Comparison of ENCODE assay signal across 11 cellular contexts in genomic region chr2:1011018-1011405, GRCh38.
DNase-seq lines count a peak whose midpoint lies in the region; ATAC-seq and TF ChIP-seq lines count a peak whose summit lies in the region.
"Had no signal": no experiment of that assay in that cellular context is flagged by ENCODE, and none has a peak within 500 bp of the region (broad histone marks: within the 10 kb centered on the region; RNA-seq: fewer than 3 reads in every experiment).

No MANE protein-coding gene starts in this region.

- H3K36me3 ChIP-seq in BLaER1 (no peaks in the 10 kb centered on the region), testis (ENCODE audit: low read depth, missing control alignments) (no peaks in the 10 kb centered on the region)
- H3K36me3 ChIP-seq: BE2C had no signal

- no peak for TF ChIP-seq POLR2A in testis (IDR thresholded peaks at IDR 0.05)

- peak; percentile 33 for DNase-seq in DMS79 (lab: John Stamatoyannopoulos, UW)
- peak; percentile 23 for DNase-seq in NCI-H1105 (lab: John Stamatoyannopoulos, UW)
- no peak for DNase-seq in neural crest cell (ENCODE audit: low read depth, low spot score)
- DNase-seq in foreskin keratinocyte = no peak
- DNase-seq in testis = no peak
- DNase-seq: CD8-positive, alpha-beta memory T cell; HCEC 1CT had no signal

- H3K27ac ChIP-seq in BLaER1 = no peak overlapping the region
- H3K27ac ChIP-seq in foreskin keratinocyte = no peak overlapping the region
- no peak overlapping the region for H3K27ac ChIP-seq in testis

- H4K20me1 ChIP-seq in BLaER1 = no peaks in the 10 kb centered on the region

- ATAC-seq in foreskin keratinocyte (no peak), HG03565 (IDR thresholded peaks at IDR 0.05; ENCODE audit: unreplicated experiment) (no peak)

- H3K9me3 ChIP-seq in BLaER1 = no peaks in the 10 kb centered on the region
- H3K9me3 ChIP-seq in testis = no peaks in the 10 kb centered on the region
- H3K9me3 ChIP-seq: BE2C, SK-N-SH had no signal

- TF ChIP-seq CTCF in neural crest cell (conservative IDR thresholded peaks at IDR 0.05) (no peak), foreskin keratinocyte (conservative IDR thresholded peaks at IDR 0.05) (no peak), testis (IDR thresholded peaks at IDR 0.05) (no peak)

- H3K27me3 Mint-ChIP-seq in neural crest cell (ENCODE audit: low read depth) = peaks cover 26% of the 10 kb centered on the region

- H3K9ac ChIP-seq in BLaER1 = no peak overlapping the region; the same call in 1 of the 2 replicates
- H3K9ac ChIP-seq: SK-N-SH had no signal

- peaks cover 23% of the 10 kb centered on the region for H3K4me1 Mint-ChIP-seq in neural crest cell

- peak overlapping the region; percentile 68 for H3K4me2 ChIP-seq in BLaER1
- H3K4me2 ChIP-seq: SK-N-SH had no signal

- peak overlapping the region; percentile 21 for H3K27ac Mint-ChIP-seq in neural crest cell (ENCODE audit: unreplicated experiment)
- H3K27ac Mint-ChIP-seq: CD8-positive, alpha-beta memory T cell had no signal

- intact Hi-C loops in testis (cut with DNase I; ENCODE audit: low total_unique reads) = no loop called here

- H3K27me3 ChIP-seq in BLaER1 (no peaks in the 10 kb centered on the region), foreskin keratinocyte (no peaks in the 10 kb centered on the region), testis (no peaks in the 10 kb centered on the region)
- H3K27me3 ChIP-seq: BE2C had no signal

- no peaks in the 10 kb centered on the region for H3K9me3 Mint-ChIP-seq in neural crest cell
- H3K9me3 Mint-ChIP-seq: CD8-positive, alpha-beta memory T cell had no signal

- H3K4me3 ChIP-seq in BLaER1 (no peak overlapping the region), testis (no peak overlapping the region)

- 75 to 76% methylated on average over 5 of the region's 5 CpGs for WGBS in testis, 2 donors

- no peaks in the 10 kb centered on the region for H3K36me3 Mint-ChIP-seq in neural crest cell (ENCODE audit: low read depth)
- H3K36me3 Mint-ChIP-seq: CD8-positive, alpha-beta memory T cell had no signal

- H3K4me1 ChIP-seq in BLaER1 (peaks cover 29% of the 10 kb centered on the region), foreskin keratinocyte (no peaks in the 10 kb centered on the region), testis (no peaks in the 10 kb centered on the region)
- H3K4me1 ChIP-seq: BE2C had no signal

- peak overlapping the region; percentile 17 for H3K4me3 Mint-ChIP-seq in neural crest cell
- H3K4me3 Mint-ChIP-seq: CD8-positive, alpha-beta memory T cell had no signal

Comparison
In these comparisons a context has a peak if more than half of its experiments do, and no peak if none do; other contexts are left out.
1. DNase-seq: peak in DMS79 (single experiment) and NCI-H1105 (single experiment); none in neural crest cell (single experiment), foreskin keratinocyte (0 of 2) and testis (single experiment).